ENCODE assay signal across 17 cellular contexts in the genomic region with DNA sequence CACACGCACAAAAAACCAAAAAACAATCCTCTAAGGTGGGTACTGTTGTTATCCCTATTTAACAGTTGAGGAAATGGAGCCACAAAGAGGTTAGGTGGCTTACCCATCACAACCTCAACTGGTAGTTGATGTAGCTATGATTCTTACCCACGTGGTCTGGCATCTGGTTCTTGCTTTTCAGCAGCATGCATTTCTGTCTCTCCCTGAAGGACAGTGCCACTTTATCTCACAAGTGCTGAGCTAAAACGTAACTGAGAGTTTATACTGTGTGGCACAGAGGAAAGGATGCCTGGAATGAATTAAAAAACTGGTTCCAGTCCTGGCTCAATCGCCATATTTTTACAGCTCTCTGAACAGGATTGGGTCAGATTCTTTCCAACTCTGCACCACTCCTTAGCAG. TPM values are rescaled to one million over a fixed set of nuclear protein-coding genes. Genes with fewer than 3 reads are reported as not detected.
DNase-seq lines count a peak whose midpoint lies in the region; ATAC-seq and TF ChIP-seq lines count a peak whose summit lies in the region.
"Had no signal": no experiment of that assay in that cellular context is flagged by ENCODE, and none has a peak within 500 bp of the region (broad histone marks: within the 10 kb centered on the region; RNA-seq: fewer than 3 reads in every experiment).

No MANE protein-coding gene starts in this region.

- CTCF ChIA-PET in SK-N-SH (lab: Yijun Ruan, JAX) = interaction anchor here (1.3 to 3.1 kb wide), 4 partner anchors 15 to 183 kb away, joined by 3 to 12 read pairs (median 5); a partner anchor contains a TSS

- WGBS in SK-N-SH (ENCODE audit: low lambda C conversion rate) = 51% methylated on average over 4 of the region's 4 CpGs

- no peaks in the 10 kb centered on the region for H3F3A ChIP-seq in SK-N-SH (replicated peaks; ENCODE audit: insufficient read depth)

- peaks cover 0 to 54% of the 10 kb centered on the region in 2 donors for H3K4me1 ChIP-seq in right atrium auricular region
- H3K4me1 ChIP-seq in SK-N-SH (ENCODE audit: control insufficient read depth in 1 of 2, insufficient read depth in 2 of 2, low read depth in 1 of 2, low read length in 1 of 2) = peaks cover 17 to 80% of the 10 kb centered on the region in 2 experiments
- peaks cover 34% of the 10 kb centered on the region for H3K4me1 ChIP-seq in foreskin keratinocyte

- no peak for TF ChIP-seq CTCF in right atrium auricular region (IDR thresholded peaks at IDR 0.05)
- TF ChIP-seq CTCF in SK-N-SH (IDR thresholded peaks at IDR 0.05) = no peak
- TF ChIP-seq CTCF in foreskin keratinocyte (conservative IDR thresholded peaks at IDR 0.05) = no peak

- no peak for TF ChIP-seq EP300 in SK-N-SH (IDR thresholded peaks at IDR 0.05; ENCODE audit: borderline replicate concordance in 1 of 2, low read depth in 1 of 2, low read length in 1 of 2)

- no peaks in the 10 kb centered on the region for H3K9me2 ChIP-seq in SK-N-SH

- intact Hi-C loops in left cardiac atrium (cut with DNase I) = no loop called here

- TF ChIP-seq RAD21 in SK-N-SH (IDR thresholded peaks at IDR 0.05; ENCODE audit: low read length) = no peak

- ATAC-seq in left cardiac atrium (no peak), foreskin keratinocyte (no peak), GM19467 (IDR thresholded peaks at IDR 0.05; ENCODE audit: unreplicated experiment) (no peak), HG03139 (IDR thresholded peaks at IDR 0.05; ENCODE audit: unreplicated experiment) (no peak), HG02571 (IDR thresholded peaks at IDR 0.05; ENCODE audit: unreplicated experiment) (no peak)

- H3K9ac ChIP-seq in SK-N-SH = no peak overlapping the region

- H4K20me1 ChIP-seq in SK-N-SH (ENCODE audit: insufficient read depth) = no peaks in the 10 kb centered on the region

- H3K4me2 ChIP-seq in SK-N-SH = no peak overlapping the region

- no peaks in the 10 kb centered on the region for H3K79me2 ChIP-seq in SK-N-SH (ENCODE audit: insufficient read depth)

- no peaks in the 10 kb centered on the region for H3K27me3 ChIP-seq in right atrium auricular region
- H3K27me3 ChIP-seq in SK-N-SH (ENCODE audit: insufficient read depth) = no peaks in the 10 kb centered on the region
- no peaks in the 10 kb centered on the region for H3K27me3 ChIP-seq in foreskin keratinocyte
- H3K27me3 ChIP-seq: suprapubic skin had no signal

- no peak overlapping the region for H2AFZ ChIP-seq in SK-N-SH (ENCODE audit: low read depth)

- H3K36me3 ChIP-seq in right atrium auricular region (peaks cover under 1% of the 10 kb centered on the region), SK-N-SH (replicated peaks in 1 of 2; ENCODE audit: control insufficient read depth in 1 of 2, insufficient read depth in 2 of 2, low read length in 1 of 2) (peaks cover 0 to 14% of the 10 kb centered on the region in 2 experiments)
- H3K36me3 ChIP-seq: suprapubic skin had no signal

- DNase-seq in right atrium auricular region (ENCODE audit: low spot score) (no peak), left cardiac atrium (no peak), SK-N-SH (peak; percentile 41), foreskin keratinocyte (no peak), substantia nigra (lab: John Stamatoyannopoulos, UW) (no peak)
- DNase-seq: activated gamma-delta T cell treated with Interleukin-2 at 50 U/mL for 16 hours; AML-193; effector CD4-positive, alpha-beta T cell; KG1; NK-92 treated with Interleukin-12 subunit alpha and Interleukin-12 subunit beta, amount 100 ng/mL, for 24 hours; SHP77 treated with DMSO at 0.1 percent for 48 hours; T-helper 9 cell had no signal

- H3K27ac ChIP-seq in right atrium auricular region = peak overlapping the region; percentile 8 to 53
- peak overlapping the region in 1 of 2 experiments; percentile 92; a peak in 2 of 4 replicates for H3K27ac ChIP-seq in SK-N-SH (ENCODE audit: low read depth in 2 of 2, low read length in 1 of 2)
- H3K27ac ChIP-seq in foreskin keratinocyte = peak overlapping the region; percentile 97
- peak overlapping the region; percentile 64 for H3K27ac ChIP-seq in substantia nigra (ENCODE audit: low read depth, low read length, poor library complexity, severe bottlenecking)
- H3K27ac ChIP-seq: HL-60, suprapubic skin had no signal

- POLR2A ChIA-PET in SK-N-SH (lab: Yijun Ruan, JAX) = interaction anchor here (0.6 to 1.1 kb wide), 5 partner anchors 22 to 136 kb away, joined by 3 to 4 read pairs (median 3); no protein-coding TSS in a partner anchor

- H3K4me3 ChIP-seq in right atrium auricular region (no peak overlapping the region), SK-N-SH (ENCODE audit: low read depth in 2 of 2, low read length in 1 of 2) (no peak overlapping the region)
- H3K4me3 ChIP-seq: suprapubic skin had no signal

- H3K9me3 ChIP-seq in right atrium auricular region (no peaks in the 10 kb centered on the region), SK-N-SH (no peaks in the 10 kb centered on the region)
- H3K9me3 ChIP-seq: suprapubic skin had no signal

TF ChIP-seq in SK-N-SH, 30 proteins besides CTCF, POLR2A, EP300 and RAD21:
- TF ChIP-seq GATA2 (CRISPR knock-in tag; IDR thresholded peaks at IDR 0.05) (no peak), FOXM1 (IDR thresholded peaks at IDR 0.05; ENCODE audit: low read depth) (no peak), POLR2AphosphoS5 (IDR thresholded peaks at IDR 0.05; ENCODE audit: low read depth, low read length) (no peak), MXI1 (IDR thresholded peaks at IDR 0.05; ENCODE audit: low read depth, low read length) (peak; percentile 91), ELF1 (IDR thresholded peaks at IDR 0.05) (no peak), SMC3 (IDR thresholded peaks at IDR 0.05; ENCODE audit: low read depth, low read length) (no peak)
- TF ChIP-seq, protein P1, sequence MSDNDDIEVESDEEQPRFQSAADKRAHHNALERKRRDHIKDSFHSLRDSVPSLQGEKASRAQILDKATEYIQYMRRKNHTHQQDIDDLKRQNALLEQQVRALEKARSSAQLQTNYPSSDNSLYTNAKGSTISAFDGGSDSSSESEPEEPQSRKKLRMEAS (IDR thresholded peaks at IDR 0.05; ENCODE audit: low read depth) = no peak

RNA-seq across cellular contexts. Expression of a gene that starts 1.9 kb away (rescaled TPM):
- total RNA-seq in right atrium auricular region (10 to 100 TPM; 65.0 to 87.6 TPM), left cardiac atrium (10 to 100 TPM; 67.0 to 82.1 TPM), foreskin keratinocyte (23.0 and 37.6 TPM in 2 replicates)
- polyA plus RNA-seq in SK-N-SH (2012; rRNA removed) (18.4 and 28.1 TPM in 2 replicates), foreskin keratinocyte (19.3 and 33.1 TPM in 2 replicates)
- 2.0 and 5.5 TPM in 2 replicates for polyA plus RNA-seq in SK-N-SH (2012; cell fraction: cytosol; rRNA removed)
- polyA plus RNA-seq in SK-N-SH (2012; cell fraction: nucleus; rRNA removed) = 212 and 229 TPM in 2 replicates

RNA-seq across cellular contexts. Expression of a gene that starts 31.7 kb away (rescaled TPM):
- total RNA-seq in right atrium auricular region = 1 to 10 TPM; 6.6 to 8.3 TPM
- 10 to 100 TPM in 1 of 2 donors, 1 to 10 TPM in 1; 8.1 to 10.5 TPM for total RNA-seq in left cardiac atrium
- 14.0 and 16.1 TPM in 2 replicates for polyA plus RNA-seq in SK-N-SH (2012; rRNA removed)
- 4.1 and 9.1 TPM in 2 replicates for polyA plus RNA-seq in SK-N-SH (2012; cell fraction: cytosol; rRNA removed)
- 90.2 and 139 TPM in 2 replicates for polyA plus RNA-seq in SK-N-SH (2012; cell fraction: nucleus; rRNA removed)
- total RNA-seq in foreskin keratinocyte = 9.2 and 11.7 TPM in 2 replicates
- 6.6 and 7.4 TPM in 2 replicates for polyA plus RNA-seq in foreskin keratinocyte

RNA-seq across cellular contexts. Expression of a gene that starts 35.1 kb away (rescaled TPM):
- total RNA-seq in right atrium auricular region (10 to 100 TPM; 26.7 to 48.1 TPM), left cardiac atrium (10 to 100 TPM; 30.8 to 44.0 TPM), foreskin keratinocyte (49.9 and 57.6 TPM in 2 replicates)
- polyA plus RNA-seq in SK-N-SH (2012; rRNA removed) (39.4 and 42.9 TPM in 2 replicates), foreskin keratinocyte (41.6 and 50.5 TPM in 2 replicates)
- 21.6 and 27.8 TPM in 2 replicates for polyA plus RNA-seq in SK-N-SH (2012; cell fraction: cytosol; rRNA removed)
- 92.1 and 131 TPM in 2 replicates for polyA plus RNA-seq in SK-N-SH (2012; cell fraction: nucleus; rRNA removed)

RNA-seq across cellular contexts. Expression of a gene that starts 56.1 kb away (rescaled TPM):
- 10 to 100 TPM; 48.8 to 67.0 TPM for total RNA-seq in right atrium auricular region
- total RNA-seq in left cardiac atrium = 10 to 100 TPM; 42.0 to 48.8 TPM
- 39.2 and 45.3 TPM in 2 replicates for polyA plus RNA-seq in SK-N-SH (2012; rRNA removed)
- 15.7 and 27.4 TPM in 2 replicates for polyA plus RNA-seq in SK-N-SH (2012; cell fraction: cytosol; rRNA removed)
- polyA plus RNA-seq in SK-N-SH (2012; cell fraction: nucleus; rRNA removed) = 130 and 165 TPM in 2 replicates
- total RNA-seq in foreskin keratinocyte = 35.1 and 38.5 TPM in 2 replicates
- 43.4 and 46.5 TPM in 2 replicates for polyA plus RNA-seq in foreskin keratinocyte

RNA-seq across cellular contexts. Expression of a gene that starts 57.7 kb away (rescaled TPM):
- 1 to 10 TPM; 9.0 to 9.5 TPM for total RNA-seq in right atrium auricular region
- 10 to 100 TPM in 1 of 2 donors, 1 to 10 TPM in 1; 8.3 to 11.6 TPM for total RNA-seq in left cardiac atrium
- 6.3 and 7.0 TPM in 2 replicates for polyA plus RNA-seq in SK-N-SH (2012; rRNA removed)
- polyA plus RNA-seq in SK-N-SH (2012; cell fraction: cytosol; rRNA removed) = 4.4 and 6.0 TPM in 2 replicates
- polyA plus RNA-seq in SK-N-SH (2012; cell fraction: nucleus; rRNA removed) = 5.7 and 6.0 TPM in 2 replicates
- total RNA-seq in foreskin keratinocyte = 7.5 and 8.9 TPM in 2 replicates
- polyA plus RNA-seq in foreskin keratinocyte = 5.5 and 6.1 TPM in 2 replicates
